Comparison of ENCODE assay signal across 8 cellular contexts in genomic region chr3:11271986-11272904, GRCh38. TPM values are rescaled to one million over a fixed set of nuclear protein-coding genes. Genes with fewer than 3 reads are reported as not detected.
A peak's percentile ranks its signal among the peaks of the same experiment; 100 is the strongest.
DNase-seq lines count a peak whose midpoint lies in the region; ATAC-seq and TF ChIP-seq lines count a peak whose summit lies in the region.

Gene ATG7 (plus strand): TSS chr3:11272397. CDS start chr3:11298696, 26,299 bp downstream.

- peaks cover 27% of the 10 kb centered on the region for H3K36me3 ChIP-seq in BLaER1

- peak within 1 kb of the TSS; percentile 94 for H3K27ac Mint-ChIP-seq in activated CD4-positive, alpha-beta T cell treated with anti-CD3 and anti-CD28 coated beads, Interleukin-2, amount 10 ng/mL, durations not matched to agents 24 days and 14 days

- H3K9ac ChIP-seq in BLaER1 = peak within 1 kb of the TSS; percentile 97

- H3K4me3 ChIP-seq in BLaER1 (peak within 1 kb of the TSS; percentile 97), coronary artery (peak within 1 kb of the TSS; percentile 76)

- peaks cover 11% of the 10 kb centered on the region for H3K9me3 ChIP-seq in BLaER1

- H3K27ac ChIP-seq in BLaER1 = peak within 1 kb of the TSS; percentile 97
- peak within 1 kb of the TSS; percentile 64 to 77 for H3K27ac ChIP-seq in coronary artery

- peak within 1 kb of the TSS; percentile 81 for H3K4me2 ChIP-seq in BLaER1

- peaks cover 34% of the 10 kb centered on the region for H3K4me1 ChIP-seq in BLaER1

- ATAC-seq in GM19324 (IDR thresholded peaks at IDR 0.05; ENCODE audit: low FRiP score, unreplicated experiment) = peak; percentile 95
- peak; percentile 89 for ATAC-seq in HG03469 (IDR thresholded peaks at IDR 0.05; ENCODE audit: unreplicated experiment)
- ATAC-seq in left colon = peak; percentile 99

- peaks cover 4% of the 10 kb centered on the region for H3K27me3 Mint-ChIP-seq in activated CD4-positive, alpha-beta T cell treated with anti-CD3 and anti-CD28 coated beads, Interleukin-2, amount 10 ng/mL, durations not matched to agents 24 days and 14 days

- DNase-seq in NCI-H526 treated with DMSO at 0.1 percent for 48 hours (lab: John Stamatoyannopoulos, UW) = peak; percentile 82
- peak; percentile 99 for DNase-seq in activated CD4-positive, alpha-beta T cell treated with anti-CD3 and anti-CD28 coated beads, Interleukin-2, amount 10 ng/mL, durations not matched to agents 24 days and 14 days
- DNase-seq in coronary artery (ENCODE audit: low spot score) = peak; percentile 97
- peak; percentile 97 to 99 for DNase-seq in left colon
- DNase-seq in stimulated activated CD4-positive, alpha-beta T cell treated with anti-CD3 and anti-CD28 coated beads, Interleukin-1b, Interleukin-23, amount 100 ng/mL, for 48 hours = peak; percentile 97

- H3K9me3 Mint-ChIP-seq in activated CD4-positive, alpha-beta T cell treated with anti-CD3 and anti-CD28 coated beads, Interleukin-2, amount 10 ng/mL, durations not matched to agents 24 days and 14 days = peaks cover 5% of the 10 kb centered on the region

- H3K36me3 Mint-ChIP-seq in activated CD4-positive, alpha-beta T cell treated with anti-CD3 and anti-CD28 coated beads, Interleukin-2, amount 10 ng/mL, durations not matched to agents 24 days and 14 days (ENCODE audit: low read depth) = peaks cover 29% of the 10 kb centered on the region

- H3K4me1 Mint-ChIP-seq in activated CD4-positive, alpha-beta T cell treated with anti-CD3 and anti-CD28 coated beads, Interleukin-2, amount 10 ng/mL, durations not matched to agents 24 days and 14 days = peaks cover 43% of the 10 kb centered on the region

- H3K4me3 Mint-ChIP-seq in activated CD4-positive, alpha-beta T cell treated with anti-CD3 and anti-CD28 coated beads, Interleukin-2, amount 10 ng/mL, durations not matched to agents 24 days and 14 days = peak within 1 kb of the TSS; percentile 96

- no peak for TF ChIP-seq CTCF in coronary artery (IDR thresholded peaks at IDR 0.05)

- intact Hi-C loops in activated CD4-positive, alpha-beta T cell treated with anti-CD3 and anti-CD28 coated beads, Interleukin-2, amount 10 ng/mL, durations not matched to agents 24 days and 14 days (cut with micrococcal nuclease) = loop anchor here (1.0 to 5.0 kb wide), 5 partner anchors 19 to 1875 kb away; partner anchors contain the start of genes SETD5 and TAMM41
- intact Hi-C loops in left colon (cut with DNase I, micrococcal nuclease) = no loop called here

- H4K20me1 ChIP-seq in BLaER1 = no peaks in the 10 kb centered on the region; the same call in 1 of the 2 replicates

- H3K27me3 ChIP-seq in BLaER1 = no peaks in the 10 kb centered on the region

RNA-seq across cellular contexts. Expression of gene ATG7, which starts in this region (rescaled TPM):
- 37.7 and 41.4 TPM in 2 replicates for total RNA-seq in activated CD4-positive, alpha-beta T cell treated with anti-CD3 and anti-CD28 coated beads, Interleukin-2, amount 10 ng/mL, durations not matched to agents 24 days and 14 days
- 10 to 100 TPM; 34.6 to 41.0 TPM for total RNA-seq in left colon

Comparison
In these comparisons a context has a peak if more than half of its experiments do, and no peak if none do; other contexts are left out.
1. Peak in every context shown above with its lines: DNase-seq, ATAC-seq, H3K4me3 ChIP-seq and H3K27ac ChIP-seq.